ENCODE assay signal across 18 cellular contexts in genomic region chr11:63572026-63572688, GRCh38. TPM values are rescaled to one million over a fixed set of nuclear protein-coding genes. Genes with fewer than 3 reads are reported as not detected.
DNase-seq lines count a peak whose midpoint lies in the region; ATAC-seq and TF ChIP-seq lines count a peak whose summit lies in the region.
"Had no signal": no experiment of that assay in that cellular context is flagged by ENCODE, and none has a peak within 500 bp of the region (broad histone marks: within the 10 kb centered on the region; RNA-seq: fewer than 3 reads in every experiment).

No MANE protein-coding gene starts in this region.

- intact Hi-C loops in colonic mucosa (cut with DNase I) = no loop called here
- intact Hi-C loops in ascending aorta (cut with DNase I) = no loop called here

- no peaks in the 10 kb centered on the region for H4K20me1 ChIP-seq in DOHH2 (ENCODE audit: control insufficient read depth, insufficient read depth, low read depth, low read length)

- H3K27ac ChIP-seq in DOHH2 (ENCODE audit: low read depth, low read length) = peak overlapping the region; percentile 77
- no peak overlapping the region for H3K27ac ChIP-seq in colonic mucosa
- no peak overlapping the region for H3K27ac ChIP-seq in ascending aorta

- H3K4me3 ChIP-seq in DOHH2 (ENCODE audit: low read length) = peak overlapping the region; percentile 38
- no peak overlapping the region for H3K4me3 ChIP-seq in colonic mucosa
- no peak overlapping the region for H3K4me3 ChIP-seq in ascending aorta

- H3K79me2 ChIP-seq in DOHH2 (ENCODE audit: control insufficient read depth, low read length) = no peaks in the 10 kb centered on the region

- H3K36me3 ChIP-seq in DOHH2 (ENCODE audit: control insufficient read depth, low read length) (no peaks in the 10 kb centered on the region), colonic mucosa (no peaks in the 10 kb centered on the region), ascending aorta (peaks cover 4 to 10% of the 10 kb centered on the region in 2 donors)
- H3K36me3 ChIP-seq: BE2C had no signal

- H3K9ac ChIP-seq in colonic mucosa (ENCODE audit: low read depth in 2 of 2, low read length in 2 of 2) = no peak overlapping the region

- DNase-seq in MV-4-11 (lab: John Stamatoyannopoulos, UW) (peak; percentile 57), colonic mucosa (peak; percentile 4), HT-29 (ENCODE audit: low spot score) (no peak), ascending aorta (ENCODE audit: low spot score in 2 of 2) (no peak), NCI-H82 treated with DMSO at 0.1 percent for 48 hours (lab: John Stamatoyannopoulos, UW; ENCODE audit: unreplicated experiment) (no peak)
- DNase-seq: activated CD4-positive, alpha-beta memory T cell treated with anti-CD3 and anti-CD28 coated beads for 36 hours; activated naive CD4-positive, alpha-beta T cell; BE2C; left cardiac atrium; MM.1S; stimulated activated CD4-positive, alpha-beta T cell treated with anti-CD3 and anti-CD28 coated beads, Interleukin-2, amount 100 ng/mL, for 24 hours; T-helper 9 cell had no signal

- ATAC-seq in GM21423 (IDR thresholded peaks at IDR 0.05; ENCODE audit: unreplicated experiment) (peak; percentile 44), HG03469 (IDR thresholded peaks at IDR 0.05; ENCODE audit: unreplicated experiment) (no peak)
- ATAC-seq: left cardiac atrium, Panc1 had no signal

- H3K4me2 ChIP-seq in DOHH2 (ENCODE audit: low read length) = peak overlapping the region; percentile 51

- H3K9me3 ChIP-seq in DOHH2 (ENCODE audit: control insufficient read depth, insufficient read depth, low read length) (0 out of 2 replicates have a peak, but pooled peaks cover 2% of the 10 kb centered on the region), colonic mucosa (no peaks in the 10 kb centered on the region), ascending aorta (no peaks in the 10 kb centered on the region)
- H3K9me3 ChIP-seq: BE2C had no signal

- H3K9me2 ChIP-seq in DOHH2 (replicated peaks; ENCODE audit: control insufficient read depth, low read length) = no peaks in the 10 kb centered on the region

- no peaks in the 10 kb centered on the region for H3K27me3 ChIP-seq in DOHH2 (ENCODE audit: control insufficient read depth, low read length)
- H3K27me3 ChIP-seq in colonic mucosa = no peaks in the 10 kb centered on the region
- no peaks in the 10 kb centered on the region for H3K27me3 ChIP-seq in ascending aorta
- H3K27me3 ChIP-seq: BE2C had no signal

- H3K4me1 ChIP-seq in DOHH2 (ENCODE audit: control insufficient read depth, low read length) (peaks cover 49% of the 10 kb centered on the region), colonic mucosa (peaks cover 10% of the 10 kb centered on the region), ascending aorta (peaks cover 0 to 18% of the 10 kb centered on the region in 2 donors)
- H3K4me1 ChIP-seq: BE2C had no signal

- TF ChIP-seq CTCF in DOHH2 (IDR thresholded peaks at IDR 0.05; ENCODE audit: low read depth, low read length, poor library complexity, severe bottlenecking) (no peak), colonic mucosa (IDR thresholded peaks at IDR 0.05) (no peak), ascending aorta (IDR thresholded peaks at IDR 0.05) (no peak)

- peaks cover 19% of the 10 kb centered on the region for H3F3A ChIP-seq in DOHH2 (ENCODE audit: control insufficient read depth, insufficient read depth)

RNA-seq across cellular contexts. Expression of gene PLAAT2, which starts 9.0 kb away (rescaled TPM):
- total RNA-seq in colonic mucosa = 10 to 100 TPM in 1 of 2 donors, 1 to 10 TPM in 1; 1.9 to 11.1 TPM
- 0.57 and 4.2 TPM in 2 replicates for total RNA-seq in HT-29 (2014; rRNA removed; shearing (Covaris generic))
- not detected for total RNA-seq in ascending aorta
- total RNA-seq: cardiac septum, Daoy had no signal

RNA-seq across cellular contexts. Expression of gene PLAAT4, which starts 35.5 kb away (rescaled TPM):
- total RNA-seq in colonic mucosa (10 to 100 TPM in 1 of 2 donors, 1 to 10 TPM in 1; 9.9 to 40.7 TPM), ascending aorta (1.1 TPM)
- total RNA-seq in HT-29 (2014; rRNA removed; shearing (Covaris generic)) = 61.8 and 73.6 TPM in 2 replicates

RNA-seq across cellular contexts. Expression of gene PLAAT3, which starts 42.1 kb away (rescaled TPM):
- 10 to 100 TPM in 1 of 2 donors, 1 to 10 TPM in 1; 3.8 to 13.2 TPM for total RNA-seq in colonic mucosa
- total RNA-seq in HT-29 (2014; rRNA removed; shearing (Covaris generic)) = 324 and 325 TPM in 2 replicates
- 21.1 TPM for total RNA-seq in ascending aorta

Comparison
In these comparisons a context has a peak if more than half of its experiments do, and no peak if none do; other contexts are left out.
1. DNase-seq: peak in MV-4-11 (single experiment) and colonic mucosa (single experiment); none in HT-29 (single experiment), ascending aorta (0 of 2) and NCI-H82 treated with DMSO at 0.1 percent for 48 hours (single experiment).
2. RNA of gene PLAAT3, which starts 42.1 kb away (total RNA-seq): 324 to 325 TPM in HT-29; 21.1 TPM in ascending aorta (single experiment) and 3.8 to 13.2 TPM in colonic mucosa; every median in the first group is over 10 times any median in the second.